13 cellular contexts compared by ENCODE assay signal in the genomic region with DNA sequence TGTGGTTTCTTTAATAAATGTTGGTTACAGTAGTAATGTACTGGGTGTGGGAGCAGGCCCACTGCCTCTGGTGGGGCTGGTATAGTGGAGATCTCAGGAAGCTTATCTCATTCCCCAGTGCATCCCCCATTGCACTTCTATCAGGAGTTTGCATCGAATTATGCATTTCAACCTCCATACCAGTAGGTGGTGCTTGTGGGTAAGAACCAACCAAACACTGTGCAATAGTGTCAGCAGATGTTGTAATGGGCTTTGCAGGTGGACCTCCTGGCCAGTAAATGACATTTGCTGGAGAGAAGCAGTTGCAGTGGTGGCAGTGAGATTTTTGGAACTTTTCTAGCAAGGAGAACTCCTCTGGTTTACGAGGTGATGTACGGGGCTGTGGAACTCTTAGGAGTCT.
DNase-seq lines count a peak whose midpoint lies in the region; ATAC-seq and TF ChIP-seq lines count a peak whose summit lies in the region.
"Had no signal": no experiment of that assay in that cellular context is flagged by ENCODE, and none has a peak within 500 bp of the region (broad histone marks: within the 10 kb centered on the region; RNA-seq: fewer than 3 reads in every experiment).

No MANE protein-coding gene starts in this region.

- no peaks in the 10 kb centered on the region for H3K36me3 Mint-ChIP-seq in activated CD4-positive, alpha-beta T cell treated with anti-CD3 and anti-CD28 coated beads, Interleukin-2, amount 10 ng/mL, durations not matched to agents 7 days and 5 days (ENCODE audit: low read depth)
- H3K36me3 Mint-ChIP-seq: activated naive CD4-positive, alpha-beta T cell treated with anti-CD3 and anti-CD28 coated beads, Interleukin-2, amount 50 U/mL, for 24 hours; naive B cell had no signal

- H3K9me2 ChIP-seq in Karpas-422 (replicated peaks; ENCODE audit: insufficient read depth, low read length), result no peaks in the 10 kb centered on the region

- no peak overlapping the region for H3K4me3 ChIP-seq in Karpas-422 (ENCODE audit: low read length)
- H3K4me3 ChIP-seq: smooth muscle cell had no signal

- H3K36me3 ChIP-seq in Karpas-422 (ENCODE audit: insufficient read depth, low read length), result no peaks in the 10 kb centered on the region

- H3K27ac Mint-ChIP-seq in activated CD4-positive, alpha-beta T cell treated with anti-CD3 and anti-CD28 coated beads, Interleukin-2, amount 10 ng/mL, durations not matched to agents 7 days and 5 days, result no peak overlapping the region
- H3K27ac Mint-ChIP-seq: activated CD4-positive, alpha-beta memory T cell treated with anti-CD3 and anti-CD28 coated beads, Interleukin-2, amount 10 ng/mL, durations not matched to agents 7 days and 5 days; activated naive CD4-positive, alpha-beta T cell treated with anti-CD3 and anti-CD28 coated beads, Interleukin-2, amount 50 U/mL, for 24 hours; naive B cell had no signal

- ATAC-seq in GM19463 (IDR thresholded peaks at IDR 0.05; ENCODE audit: unreplicated experiment), result peak; percentile 93

- H4K20me1 ChIP-seq in Karpas-422 (ENCODE audit: insufficient read depth, low read depth, low read length), result no peaks in the 10 kb centered on the region

- no peaks in the 10 kb centered on the region for H3K9me3 Mint-ChIP-seq in activated CD4-positive, alpha-beta T cell treated with anti-CD3 and anti-CD28 coated beads, Interleukin-2, amount 10 ng/mL, durations not matched to agents 7 days and 5 days
- H3K9me3 Mint-ChIP-seq: activated CD4-positive, alpha-beta memory T cell treated with anti-CD3 and anti-CD28 coated beads, Interleukin-2, amount 10 ng/mL, durations not matched to agents 7 days and 5 days; activated naive CD4-positive, alpha-beta T cell treated with anti-CD3 and anti-CD28 coated beads, Interleukin-2, amount 50 U/mL, for 24 hours had no signal

- CTCF ChIA-PET in activated CD4-positive, alpha-beta T cell treated with anti-CD3 and anti-CD28 coated beads, Interleukin-2, amount 10 ng/mL, durations not matched to agents 7 days and 5 days (lab: Charles Lee), result no interaction called here

- H3K4me2 ChIP-seq in Karpas-422 (ENCODE audit: low read depth, low read length, poor library complexity, severe bottlenecking), result no peak overlapping the region
- H3K4me2 ChIP-seq: smooth muscle cell had no signal

- no peak overlapping the region for H3K9ac ChIP-seq in Karpas-422 (ENCODE audit: low read length)

- TF ChIP-seq CTCF in GM12872 (IDR thresholded peaks at IDR 0.05; ENCODE audit: insufficient read depth, low read depth, low read length), result peak; percentile 41; the same call in 2 of the 3 replicates

- DNase-seq in Karpas-422 (peak; percentile 50), germinal center (ENCODE audit: low spot score) (peak; percentile 1), NCI-H2081 (lab: John Stamatoyannopoulos, UW) (no peak), DMS79 treated with DMSO at 0.1 percent for 48 hours (lab: John Stamatoyannopoulos, UW) (no peak)
- no peak for DNase-seq in activated CD4-positive, alpha-beta T cell treated with anti-CD3 and anti-CD28 coated beads for 4 hours
- no peak for DNase-seq in activated CD4-positive, alpha-beta T cell treated with anti-CD3 and anti-CD28 coated beads, Interleukin-2, amount 10 ng/mL, durations not matched to agents 7 days and 5 days
- DNase-seq: activated CD4-positive, alpha-beta memory T cell treated with anti-CD3 and anti-CD28 coated beads, Interleukin-2, amount 10 ng/mL, durations not matched to agents 7 days and 5 days; IMR-90; naive B cell had no signal

- H3K27me3 Mint-ChIP-seq in activated CD4-positive, alpha-beta T cell treated with anti-CD3 and anti-CD28 coated beads, Interleukin-2, amount 10 ng/mL, durations not matched to agents 7 days and 5 days, result no peaks in the 10 kb centered on the region
- H3K27me3 Mint-ChIP-seq: activated CD4-positive, alpha-beta memory T cell treated with anti-CD3 and anti-CD28 coated beads, Interleukin-2, amount 10 ng/mL, durations not matched to agents 7 days and 5 days; activated naive CD4-positive, alpha-beta T cell treated with anti-CD3 and anti-CD28 coated beads, Interleukin-2, amount 50 U/mL, for 24 hours; naive B cell had no signal

- no peaks in the 10 kb centered on the region for H3K27me3 ChIP-seq in Karpas-422 (ENCODE audit: low read length)

- no peak overlapping the region for H2AFZ ChIP-seq in Karpas-422 (ENCODE audit: low read length)

- no peaks in the 10 kb centered on the region for H3K4me1 ChIP-seq in Karpas-422 (ENCODE audit: low read length)

- H3K4me3 Mint-ChIP-seq in activated CD4-positive, alpha-beta T cell treated with anti-CD3 and anti-CD28 coated beads, Interleukin-2, amount 10 ng/mL, durations not matched to agents 7 days and 5 days, result no peak overlapping the region
- H3K4me3 Mint-ChIP-seq: activated CD4-positive, alpha-beta memory T cell treated with anti-CD3 and anti-CD28 coated beads, Interleukin-2, amount 10 ng/mL, durations not matched to agents 7 days and 5 days; activated naive CD4-positive, alpha-beta T cell treated with anti-CD3 and anti-CD28 coated beads, Interleukin-2, amount 50 U/mL, for 24 hours; naive B cell had no signal

- POLR2A ChIA-PET in activated CD4-positive, alpha-beta T cell treated with anti-CD3 and anti-CD28 coated beads, Interleukin-2, amount 10 ng/mL, durations not matched to agents 7 days and 5 days (lab: Charles Lee), result no interaction called here

- H3K4me1 Mint-ChIP-seq in activated CD4-positive, alpha-beta T cell treated with anti-CD3 and anti-CD28 coated beads, Interleukin-2, amount 10 ng/mL, durations not matched to agents 7 days and 5 days, result no peaks in the 10 kb centered on the region
- H3K4me1 Mint-ChIP-seq: activated CD4-positive, alpha-beta memory T cell treated with anti-CD3 and anti-CD28 coated beads, Interleukin-2, amount 10 ng/mL, durations not matched to agents 7 days and 5 days; activated naive CD4-positive, alpha-beta T cell treated with anti-CD3 and anti-CD28 coated beads, Interleukin-2, amount 50 U/mL, for 24 hours; naive B cell had no signal

- peaks cover 8% of the 10 kb centered on the region for H3K9me3 ChIP-seq in Karpas-422 (ENCODE audit: low read length)

- no peaks in the 10 kb centered on the region for H3K79me2 ChIP-seq in Karpas-422 (ENCODE audit: low read length)

- no peak overlapping the region for H3K27ac ChIP-seq in Karpas-422 (ENCODE audit: low read length)

Comparison
In these comparisons a context has a peak if more than half of its experiments do, and no peak if none do; other contexts are left out.
1. DNase-seq: peak in Karpas-422 (single experiment) and germinal center (single experiment); none in activated CD4-positive, alpha-beta T cell treated with anti-CD3 and anti-CD28 coated beads for 4 hours (0 of 2), NCI-H2081 (0 of 2), DMS79 treated with DMSO at 0.1 percent for 48 hours (single experiment) and activated CD4-positive, alpha-beta T cell treated with anti-CD3 and anti-CD28 coated beads, Interleukin-2, amount 10 ng/mL, durations not matched to agents 7 days and 5 days (single experiment).